Comparison of ENCODE assay signal across 9 cellular contexts in genomic region chr11:65439331-65440181, GRCh38. TPM values are rescaled to one million over a fixed set of nuclear protein-coding genes. Genes with fewer than 3 reads are reported as not detected.
DNase-seq lines count a peak whose midpoint lies in the region; TF ChIP-seq lines count a peak whose summit lies in the region.
"Had no signal": no experiment of that assay in that cellular context is flagged by ENCODE, and none has a peak within 500 bp of the region (broad histone marks: within the 10 kb centered on the region; RNA-seq: fewer than 3 reads in every experiment).

No MANE protein-coding gene starts in this region.

- H3K9me3 ChIP-seq in smooth muscle cell (replicated peaks; ENCODE audit: low read depth), result no peaks in the 10 kb centered on the region

- DNase-seq in H4 (ENCODE audit: low spot score) (peak; percentile 4), fibroblast of mammary gland (ENCODE audit: low read depth) (peak; percentile 56), smooth muscle cell (lab: John Stamatoyannopoulos, UW; ENCODE audit: unreplicated experiment) (no peak), NCI-H2081 treated with DMSO at 0.1 percent for 48 hours (lab: John Stamatoyannopoulos, UW) (no peak), posterior cingulate gyrus (no peak), NCI-H1092 (lab: John Stamatoyannopoulos, UW) (no peak)
- DNase-seq in activated CD4-positive, alpha-beta memory T cell treated with anti-CD3 and anti-CD28 coated beads for 36 hours, result peak; percentile 56
- no peak for DNase-seq in stimulated activated CD4-positive, alpha-beta T cell treated with anti-CD3 and anti-CD28 coated beads, Interleukin-4, amount 100 ng/mL, for 4 hours
- DNase-seq: stimulated activated CD4-positive, alpha-beta T cell treated with anti-CD3 and anti-CD28 coated beads, Interleukin-2, amount 100 ng/mL, for 24 hours had no signal

- H3K36me3 Mint-ChIP-seq in activated CD4-positive, alpha-beta memory T cell treated with anti-CD3 and anti-CD28 coated beads for 36 hours, result peaks cover 68% of the 10 kb centered on the region

- H3K27ac ChIP-seq in smooth muscle cell (ENCODE audit: low read depth), result peak overlapping the region; percentile 56

- CTCF ChIA-PET in activated CD4-positive, alpha-beta memory T cell treated with anti-CD3 and anti-CD28 coated beads for 36 hours (lab: Charles Lee), result interaction anchor here (1.4 to 1.8 kb wide), 3 partner anchors 11 to 71 kb away, joined by 3 to 4 read pairs (median 4); no protein-coding TSS in a partner anchor

- POLR2A ChIA-PET in activated CD4-positive, alpha-beta memory T cell treated with anti-CD3 and anti-CD28 coated beads for 36 hours (lab: Charles Lee), result interaction anchor here (0.8 to 4.1 kb wide), 3 partner anchors 16 to 60 kb away, joined by 3 to 24 read pairs (median 9); partner anchors contain the start of genes MALAT1, NEAT1 and SLC25A45

- no peak overlapping the region for H3K9ac ChIP-seq in smooth muscle cell (ENCODE audit: low read depth)

- no peaks in the 10 kb centered on the region for H3K27me3 Mint-ChIP-seq in activated CD4-positive, alpha-beta memory T cell treated with anti-CD3 and anti-CD28 coated beads for 36 hours

- intact Hi-C loops in activated CD4-positive, alpha-beta memory T cell treated with anti-CD3 and anti-CD28 coated beads for 36 hours (cut with micrococcal nuclease), result loop anchor here (1.0 kb wide), 1 partner anchor 8 kb away; no protein-coding TSS in a partner anchor
- intact Hi-C loops in posterior cingulate gyrus (cut with DNase I), result no loop called here

- peak overlapping the region; percentile 90 for H3K27ac Mint-ChIP-seq in activated CD4-positive, alpha-beta memory T cell treated with anti-CD3 and anti-CD28 coated beads for 36 hours

- no peaks in the 10 kb centered on the region for H3K4me1 ChIP-seq in smooth muscle cell (ENCODE audit: low read depth)

- no peak overlapping the region for H2AFZ ChIP-seq in smooth muscle cell (ENCODE audit: low read depth)

- H3K79me2 ChIP-seq in smooth muscle cell (ENCODE audit: low read depth), result peaks cover 91% of the 10 kb centered on the region

- H3K27me3 ChIP-seq in smooth muscle cell (ENCODE audit: low read depth), result no peaks in the 10 kb centered on the region

- no peak for TF ChIP-seq CTCF in fibroblast of mammary gland (conservative IDR thresholded peaks at IDR 0.05; ENCODE audit: control insufficient read depth, insufficient read depth, low read depth, low read length)
- no peak for TF ChIP-seq CTCF in smooth muscle cell (IDR thresholded peaks at IDR 0.05; ENCODE audit: borderline replicate concordance, insufficient read depth, poor library complexity, severe bottlenecking)

- H3K36me3 ChIP-seq in smooth muscle cell (ENCODE audit: low read depth), result no peaks in the 10 kb centered on the region

- H3K4me3 ChIP-seq in fibroblast of mammary gland (ENCODE audit: control insufficient read depth, low read depth, low read length) (no peak overlapping the region), smooth muscle cell (no peak overlapping the region)

- no peak overlapping the region for H3K4me2 ChIP-seq in smooth muscle cell

- peak overlapping the region; percentile 41 for H3K4me3 Mint-ChIP-seq in activated CD4-positive, alpha-beta memory T cell treated with anti-CD3 and anti-CD28 coated beads for 36 hours

- peaks cover 76% of the 10 kb centered on the region for H3K4me1 Mint-ChIP-seq in activated CD4-positive, alpha-beta memory T cell treated with anti-CD3 and anti-CD28 coated beads for 36 hours (ENCODE audit: low read depth)

- H3K9me3 Mint-ChIP-seq in activated CD4-positive, alpha-beta memory T cell treated with anti-CD3 and anti-CD28 coated beads for 36 hours, result no peaks in the 10 kb centered on the region

- 94% methylated on average over 7 of the region's 7 CpGs for WGBS in smooth muscle cell (ENCODE audit: low lambda C conversion rate)

- H4K20me1 ChIP-seq in smooth muscle cell (ENCODE audit: low read depth), result peaks cover 99% of the 10 kb centered on the region

- peaks cover 91% of the 10 kb centered on the region for H3F3A ChIP-seq in smooth muscle cell (ENCODE audit: low read depth)

RNA-seq across cellular contexts. Expression of gene NEAT1, which starts 17.0 kb away (rescaled TPM):
- total RNA-seq in H4 (2014; rRNA removed; shearing (Covaris generic)), result 2.9 and 3.4 TPM in 2 replicates
- total RNA-seq in activated CD4-positive, alpha-beta memory T cell treated with anti-CD3 and anti-CD28 coated beads for 36 hours, result 100 to 1,000 TPM; 593 to 683 TPM
- total RNA-seq in smooth muscle cell, result 142 and 155 TPM in 2 replicates
- 14.9 and 84.6 TPM in 2 replicates for polyA plus RNA-seq in smooth muscle cell

RNA-seq across cellular contexts. Expression of gene FRMD8, which starts 53.1 kb away (rescaled TPM):
- 16.3 and 37.3 TPM in 2 replicates for total RNA-seq in H4 (2014; rRNA removed; shearing (Covaris generic))
- total RNA-seq in activated CD4-positive, alpha-beta memory T cell treated with anti-CD3 and anti-CD28 coated beads for 36 hours, result 10 to 100 TPM; 34.7 to 37.9 TPM
- 16.7 and 19.1 TPM in 2 replicates for total RNA-seq in smooth muscle cell
- 37.8 and 40.8 TPM in 2 replicates for polyA plus RNA-seq in smooth muscle cell

RNA-seq across cellular contexts. Expression of gene SLC25A45, which starts 57.1 kb away (rescaled TPM):
- 0.10 and 0.91 TPM in 2 replicates for total RNA-seq in H4 (2014; rRNA removed; shearing (Covaris generic))
- 10 to 100 TPM; 14.4 to 16.1 TPM for total RNA-seq in activated CD4-positive, alpha-beta memory T cell treated with anti-CD3 and anti-CD28 coated beads for 36 hours
- total RNA-seq in smooth muscle cell, result 0.81 and 2.2 TPM in 2 replicates
- 3.4 and 7.7 TPM in 2 replicates for polyA plus RNA-seq in smooth muscle cell

RNA-seq across cellular contexts. Expression of gene MALAT1, which starts 59.3 kb away (rescaled TPM):
- 168 and 177 TPM in 2 replicates for total RNA-seq in H4 (2014; rRNA removed; shearing (Covaris generic))
- 1,000 to 10,000 TPM; 8,046 to 8,888 TPM for total RNA-seq in activated CD4-positive, alpha-beta memory T cell treated with anti-CD3 and anti-CD28 coated beads for 36 hours
- 7,019 and 7,386 TPM in 2 replicates for total RNA-seq in smooth muscle cell
- 6,158 and 16,096 TPM in 2 replicates for polyA plus RNA-seq in smooth muscle cell

Comparison
In these comparisons a context has a peak if more than half of its experiments do, and no peak if none do; other contexts are left out.
1. DNase-seq: peak in H4 (single experiment), activated CD4-positive, alpha-beta memory T cell treated with anti-CD3 and anti-CD28 coated beads for 36 hours (single experiment) and fibroblast of mammary gland (single experiment); none in smooth muscle cell (single experiment), NCI-H2081 treated with DMSO at 0.1 percent for 48 hours (single experiment), stimulated activated CD4-positive, alpha-beta T cell treated with anti-CD3 and anti-CD28 coated beads, Interleukin-4, amount 100 ng/mL, for 4 hours (0 of 2), posterior cingulate gyrus (0 of 10) and NCI-H1092 (single experiment).
2. RNA of gene NEAT1, which starts 17.0 kb away (total RNA-seq): 593 to 683 TPM in activated CD4-positive, alpha-beta memory T cell treated with anti-CD3 and anti-CD28 coated beads for 36 hours and 142 to 155 TPM in smooth muscle cell; 2.9 to 3.4 TPM in H4; every median in the first group is over 10 times any median in the second.